ENCODE assay signal across 9 cellular contexts in genomic region chr17:36850794-36851193, GRCh38.
DNase-seq lines count a peak whose midpoint lies in the region; ATAC-seq, FAIRE-seq and TF ChIP-seq lines count a peak whose summit lies in the region.
"Had no signal": no experiment of that assay in that cellular context is flagged by ENCODE, and none has a peak within 500 bp of the region (broad histone marks: within the 10 kb centered on the region; RNA-seq: fewer than 3 reads in every experiment).

No MANE protein-coding gene starts in this region.

- peak overlapping the region; percentile 87 for H3K27ac Mint-ChIP-seq in astrocyte (ENCODE audit: unreplicated experiment)

- H3K56ac ChIP-seq in mesendoderm (ENCODE audit: low read length): peak overlapping the region; percentile 88

- no peaks in the 10 kb centered on the region for H3K9me3 ChIP-seq in MG63
- H3K9me3 ChIP-seq in astrocyte (ENCODE audit: insufficient read depth, low read depth, low read length): no peaks in the 10 kb centered on the region
- H3K9me3 ChIP-seq: pancreas had no signal

- H3K23ac ChIP-seq in mesendoderm (ENCODE audit: low read length): peak overlapping the region; percentile 83

- peak overlapping the region; percentile 10 for H2AK5ac ChIP-seq in mesendoderm (ENCODE audit: low read length)

- H3K4me3 Mint-ChIP-seq in astrocyte (ENCODE audit: unreplicated experiment): peak overlapping the region; percentile 27

- DNase-seq in ELR (ENCODE audit: low read depth): peak; percentile 95
- peak; percentile 70 for DNase-seq in MG63
- DNase-seq in astrocyte (ENCODE audit: low read depth): peak; percentile 65
- DNase-seq in mesendoderm: peak; percentile 82
- no peak for DNase-seq in NCI-H2171 treated with DMSO at 0.1 percent for 48 hours (lab: John Stamatoyannopoulos, UW)
- no peak for DNase-seq in GM12891 (ENCODE audit: insufficient read length, low spot score)
- DNase-seq: NCI-H1694 treated with DMSO at 0.1 percent for 48 hours, pancreas had no signal

- H3K4me1 ChIP-seq in astrocyte (ENCODE audit: insufficient read depth, low read length): peaks cover 30% of the 10 kb centered on the region
- H3K4me1 ChIP-seq in mesendoderm (ENCODE audit: control insufficient read depth, low read depth, low read length): peaks cover 31% of the 10 kb centered on the region
- H3K4me1 ChIP-seq: pancreas had no signal

- H2BK15ac ChIP-seq in mesendoderm (replicated peaks; ENCODE audit: low read depth): no peak overlapping the region

- H3K79me1 ChIP-seq in mesendoderm (ENCODE audit: low read length): no peaks in the 10 kb centered on the region

- H3K4me2 ChIP-seq in astrocyte (ENCODE audit: low read length) (peak overlapping the region; percentile 69), mesendoderm (ENCODE audit: low read length) (no peak overlapping the region)

- no peak overlapping the region for H3K4me3 ChIP-seq in MG63
- H3K4me3 ChIP-seq in astrocyte (ENCODE audit: insufficient read depth, low read depth, low read length): no peak overlapping the region
- no peak overlapping the region for H3K4me3 ChIP-seq in mesendoderm (ENCODE audit: low read length)
- H3K4me3 ChIP-seq: pancreas had no signal

- peak overlapping the region; percentile 96 for H3K4ac ChIP-seq in mesendoderm (ENCODE audit: low read depth, low read length)

- H2AFZ ChIP-seq in astrocyte (ENCODE audit: low read depth, low read length): no peak overlapping the region

- H4K20me1 ChIP-seq in astrocyte (ENCODE audit: insufficient read depth, low read length): no peaks in the 10 kb centered on the region

- peak overlapping the region; percentile 90 for H2BK5ac ChIP-seq in mesendoderm (ENCODE audit: low read length)

- H4K5ac ChIP-seq in mesendoderm (ENCODE audit: low read length): peak overlapping the region; percentile 71

- peak overlapping the region; percentile 77 for H3K18ac ChIP-seq in mesendoderm (ENCODE audit: low read length)

- TF ChIP-seq CTCF in astrocyte (IDR thresholded peaks at IDR 0.05; ENCODE audit: insufficient read depth, low read depth, low read length): no peak

- peaks cover under 1% of the 10 kb centered on the region for H3K27me3 Mint-ChIP-seq in astrocyte (ENCODE audit: low read depth, unreplicated experiment)

- peaks cover 35% of the 10 kb centered on the region for H3K4me1 Mint-ChIP-seq in astrocyte (ENCODE audit: low read depth, unreplicated experiment)

- FAIRE-seq in astrocyte (lab: Jason Lieb, UNC) (no peak), GM12891 (lab: Jason Lieb, UNC) (no peak)
- FAIRE-seq: pancreas had no signal

- peak overlapping the region; percentile 73 for H2BK120ac ChIP-seq in mesendoderm (ENCODE audit: low read depth, low read length)

- no CpG with 5 or more reads among the region's 5 CpGs for WGBS in mesendoderm (ENCODE audit: extremely low coverage, insufficient coverage, low lambda C conversion rate)

- no peak overlapping the region for H4K8ac ChIP-seq in mesendoderm (ENCODE audit: low read depth, low read length)

- H3K9me3 Mint-ChIP-seq in astrocyte (ENCODE audit: unreplicated experiment): peaks cover 3% of the 10 kb centered on the region

- TF ChIP-seq POLR2A in GM12891 (IDR thresholded peaks at IDR 0.05; ENCODE audit: low read depth, low read length): no peak

- H3K9ac ChIP-seq in astrocyte (ENCODE audit: low read length) (peak overlapping the region; percentile 49), mesendoderm (ENCODE audit: low read length) (peak overlapping the region; percentile 26)

- H3K79me2 ChIP-seq in astrocyte (ENCODE audit: insufficient read depth, low read length): no peaks in the 10 kb centered on the region
- H3K79me2 ChIP-seq in mesendoderm (ENCODE audit: control insufficient read depth, insufficient read depth, low read length): no peaks in the 10 kb centered on the region

- ATAC-seq in GM19023 (IDR thresholded peaks at IDR 0.05; ENCODE audit: unreplicated experiment): no peak
- ATAC-seq: pancreas had no signal

- H3K36me3 ChIP-seq in MG63 (no peaks in the 10 kb centered on the region), astrocyte (ENCODE audit: insufficient read depth, low read length) (no peaks in the 10 kb centered on the region), mesendoderm (ENCODE audit: control insufficient read depth, insufficient read depth, low read length) (no peaks in the 10 kb centered on the region)
- H3K36me3 ChIP-seq: pancreas had no signal

- H3K27ac ChIP-seq in astrocyte (ENCODE audit: low read depth, low read length) (peak overlapping the region; percentile 72), mesendoderm (ENCODE audit: low read depth, low read length) (peak overlapping the region; percentile 87)
- H3K27ac ChIP-seq: pancreas had no signal

- no peaks in the 10 kb centered on the region for H3K27me3 ChIP-seq in MG63
- H3K27me3 ChIP-seq in astrocyte (ENCODE audit: insufficient read depth, low read length): no peaks in the 10 kb centered on the region
- no peaks in the 10 kb centered on the region for H3K27me3 ChIP-seq in mesendoderm (ENCODE audit: insufficient read depth, low read length, poor library complexity)
- H3K27me3 ChIP-seq: pancreas had no signal

- H3K36me3 Mint-ChIP-seq in astrocyte (ENCODE audit: low read depth, unreplicated experiment): no peaks in the 10 kb centered on the region

TF ChIP-seq in GM12891, 5 proteins besides CTCF, POLR2A, EP300 and RAD21:
- TF ChIP-seq POU2F2 (IDR thresholded peaks at IDR 0.05; ENCODE audit: low read depth, low read length) (no peak), PAX5 (IDR thresholded peaks at IDR 0.05; ENCODE audit: insufficient read depth, low read length, severe bottlenecking) (no peak)

Comparison
In these comparisons a context has a peak if more than half of its experiments do, and no peak if none do; other contexts are left out.
1. DNase-seq: peak in ELR (single experiment), MG63 (single experiment), astrocyte (single experiment) and mesendoderm (single experiment); none in NCI-H2171 treated with DMSO at 0.1 percent for 48 hours (single experiment) and GM12891 (single experiment).